2 cellular contexts compared by ENCODE assay signal in genomic region chr5:56003179-56003578, GRCh38.
TF ChIP-seq lines count a peak whose summit lies in the region.

No MANE protein-coding gene starts in this region.

TF ChIP-seq in A549, 52 proteins besides CTCF, POLR2A, EP300 and RAD21 (continues in another document):
- TF ChIP-seq E2F6 (IDR thresholded peaks at IDR 0.05; ENCODE audit: borderline replicate concordance, low read depth) (no peak), MAX (IDR thresholded peaks at IDR 0.05) (0 out of 2 replicates have a peak, but pooled peaks have one; percentile 29), MAFK (IDR thresholded peaks at IDR 0.05; ENCODE audit: partially characterized antibody) (peak; percentile 67), CBX8 (IDR thresholded peaks at IDR 0.05) (no peak), RFX5 (IDR thresholded peaks at IDR 0.05) (no peak), HOXB13 (CRISPR knock-in tag; IDR thresholded peaks at IDR 0.05; ENCODE audit: low read depth) (no peak), TP53 (CRISPR knock-in tag; IDR thresholded peaks at IDR 0.05) (no peak), HES2 (IDR thresholded peaks at IDR 0.05) (no peak), RNF2 (IDR thresholded peaks at IDR 0.05; ENCODE audit: borderline replicate concordance, low read depth) (no peak), ZFP36 (IDR thresholded peaks at IDR 0.05; ENCODE audit: borderline replicate concordance, partially characterized antibody) (no peak), GATA3 (IDR thresholded peaks at IDR 0.05; ENCODE audit: borderline replicate concordance) (no peak), EHF (CRISPR knock-in tag; IDR thresholded peaks at IDR 0.05) (no peak), RCOR1 (IDR thresholded peaks at IDR 0.05; ENCODE audit: low read depth, low read length) (no peak), ZNF302 (CRISPR knock-in tag; IDR thresholded peaks at IDR 0.05) (no peak), ELK1 (IDR thresholded peaks at IDR 0.05; ENCODE audit: low read depth, low read length) (no peak), NPAS2 (CRISPR knock-in tag; IDR thresholded peaks at IDR 0.05; ENCODE audit: borderline replicate concordance) (no peak), FOSB (CRISPR knock-in tag; IDR thresholded peaks at IDR 0.05) (no peak), MAZ (IDR thresholded peaks at IDR 0.05; ENCODE audit: borderline replicate concordance, low read depth, low read length) (no peak), ZSCAN20 (CRISPR knock-in tag; IDR thresholded peaks at IDR 0.05) (no peak), ZC3H11A (IDR thresholded peaks at IDR 0.05) (no peak), BCL3 (IDR thresholded peaks at IDR 0.05) (no peak), NR3C1 (IDR thresholded peaks at IDR 0.05) (no peak), ATOH8 (CRISPR knock-in tag; IDR thresholded peaks at IDR 0.05; ENCODE audit: low read depth) (no peak), NFE2L2 (conservative IDR thresholded peaks at IDR 0.05; ENCODE audit: low read length) (peak; percentile 50; the same call in 1 of the 2 replicates), JUN (IDR thresholded peaks at IDR 0.05) (peak; percentile 36; a peak in 1 of 5 replicates), JUNB (IDR thresholded peaks at IDR 0.05) (no peak), FOXS1 (CRISPR knock-in tag; IDR thresholded peaks at IDR 0.05) (no peak), HOXA7 (CRISPR knock-in tag; IDR thresholded peaks at IDR 0.05) (no peak), HMGXB4 (CRISPR knock-in tag; IDR thresholded peaks at IDR 0.05; ENCODE audit: borderline replicate concordance) (no peak), TFCP2L1 (CRISPR knock-in tag; IDR thresholded peaks at IDR 0.05) (no peak), HOXB5 (CRISPR knock-in tag; IDR thresholded peaks at IDR 0.05) (no peak), FOSL2 (IDR thresholded peaks at IDR 0.05) (peak; percentile 52), FOSL2 (CRISPR knock-in tag; IDR thresholded peaks at IDR 0.05) (peak; percentile 69), USF2 (IDR thresholded peaks at IDR 0.05) (no peak)

TF ChIP-seq in liver, 16 proteins besides CTCF, POLR2A, EP300 and RAD21 (continued from another document):
- peak; percentile 56 for TF ChIP-seq REST (IDR thresholded peaks at IDR 0.05)
- no peak for TF ChIP-seq GABPA (IDR thresholded peaks at IDR 0.05 in 1 of 2, conservative IDR thresholded peaks at IDR 0.05 in 1 of 2)
- TF ChIP-seq EGR1 (IDR thresholded peaks at IDR 0.05; ENCODE audit: low read depth in 2 of 2), result peak in 1 of 2 donors; percentile 91
- peak; percentile 87 for TF ChIP-seq HNF4G (IDR thresholded peaks at IDR 0.05)
- TF ChIP-seq FOXA2 (IDR thresholded peaks at IDR 0.05), result peak; percentile 67
- TF ChIP-seq MAX (IDR thresholded peaks at IDR 0.05), result peak; percentile 44
- peak; percentile 35 for TF ChIP-seq ZBTB33 (IDR thresholded peaks at IDR 0.05)
- TF ChIP-seq HNF4A (conservative IDR thresholded peaks at IDR 0.05), result peak; percentile 93 to 95
- TF ChIP-seq YY1 (IDR thresholded peaks at IDR 0.05), result peak; percentile 83
TF ChIP-seq in liver: peak in this region for 12.
